ENCODE assay signal across 21 cellular contexts in genomic region chr14:65937804-65938316, GRCh38.
A peak's percentile ranks its signal among the peaks of the same experiment; 100 is the strongest.
DNase-seq lines count a peak whose midpoint lies in the region; ATAC-seq and TF ChIP-seq lines count a peak whose summit lies in the region.
"Had no signal": no experiment of that assay in that cellular context is flagged by ENCODE, and none has a peak within 500 bp of the region (broad histone marks: within the 10 kb centered on the region; RNA-seq: fewer than 3 reads in every experiment).

No MANE protein-coding gene starts in this region.

- CTCF ChIA-PET in activated CD4-positive, alpha-beta T cell treated with anti-CD3 and anti-CD28 coated beads for 36 hours (lab: Charles Lee): no interaction called here
- CTCF ChIA-PET in activated CD8-positive, alpha-beta T cell treated with anti-CD3 and anti-CD28 coated beads for 36 hours (lab: Charles Lee): interaction anchor here (1.3 kb wide), 1 partner anchor 11 kb away, joined by 4 read pairs; no protein-coding TSS in a partner anchor

- peak; percentile 25 for ATAC-seq in activated CD4-positive, alpha-beta T cell treated with anti-CD3 and anti-CD28 coated beads for 36 hours
- peak; percentile 22 for ATAC-seq in activated CD8-positive, alpha-beta T cell treated with anti-CD3 and anti-CD28 coated beads for 36 hours
- ATAC-seq in naive thymus-derived CD8-positive, alpha-beta T cell: peak; percentile 72 to 82
- ATAC-seq in GM21576 (IDR thresholded peaks at IDR 0.05; ENCODE audit: unreplicated experiment) (no peak), GM21360 (IDR thresholded peaks at IDR 0.05; ENCODE audit: unreplicated experiment) (no peak)
- ATAC-seq: gastroesophageal sphincter, HepG2, psoas muscle had no signal

- H3K27me3 Mint-ChIP-seq in activated CD4-positive, alpha-beta T cell treated with anti-CD3 and anti-CD28 coated beads for 36 hours: no peaks in the 10 kb centered on the region
- no peaks in the 10 kb centered on the region for H3K27me3 Mint-ChIP-seq in activated CD8-positive, alpha-beta T cell treated with anti-CD3 and anti-CD28 coated beads for 36 hours
- no peaks in the 10 kb centered on the region for H3K27me3 Mint-ChIP-seq in naive thymus-derived CD8-positive, alpha-beta T cell

- intact Hi-C loops in activated CD4-positive, alpha-beta T cell treated with anti-CD3 and anti-CD28 coated beads for 36 hours (cut with DNase I, micrococcal nuclease): no loop called here
- intact Hi-C loops in activated CD8-positive, alpha-beta T cell treated with anti-CD3 and anti-CD28 coated beads for 36 hours (cut with micrococcal nuclease): no loop called here

- peaks cover 7% of the 10 kb centered on the region for H3K9me3 Mint-ChIP-seq in activated CD4-positive, alpha-beta T cell treated with anti-CD3 and anti-CD28 coated beads for 36 hours (ENCODE audit: low read depth)
- H3K9me3 Mint-ChIP-seq in activated CD8-positive, alpha-beta T cell treated with anti-CD3 and anti-CD28 coated beads for 36 hours: peaks cover 10% of the 10 kb centered on the region
- H3K9me3 Mint-ChIP-seq in naive thymus-derived CD8-positive, alpha-beta T cell: peaks cover 0 to 10% (median 0%) of the 10 kb centered on the region in 9 donors

- H3K36me3 Mint-ChIP-seq in activated CD4-positive, alpha-beta T cell treated with anti-CD3 and anti-CD28 coated beads for 36 hours (ENCODE audit: low read depth): peaks cover 1% of the 10 kb centered on the region
- peaks cover 10% of the 10 kb centered on the region for H3K36me3 Mint-ChIP-seq in activated CD8-positive, alpha-beta T cell treated with anti-CD3 and anti-CD28 coated beads for 36 hours (ENCODE audit: low read depth)
- peaks cover 0 to 4% (median 0%) of the 10 kb centered on the region in 3 donors for H3K36me3 Mint-ChIP-seq in naive thymus-derived CD8-positive, alpha-beta T cell

- H3K4me3 Mint-ChIP-seq in activated CD4-positive, alpha-beta T cell treated with anti-CD3 and anti-CD28 coated beads for 36 hours: no peak overlapping the region
- no peak overlapping the region for H3K4me3 Mint-ChIP-seq in activated CD8-positive, alpha-beta T cell treated with anti-CD3 and anti-CD28 coated beads for 36 hours
- H3K4me3 Mint-ChIP-seq in naive thymus-derived CD8-positive, alpha-beta T cell: peak overlapping the region; percentile 34 to 83 (median 76)

- H3K4me1 ChIP-seq in HAP-1: peaks cover 4% of the 10 kb centered on the region; the same call in 1 of the 2 replicates
- H3K4me1 ChIP-seq: gastroesophageal sphincter, psoas muscle, SJSA1 had no signal

- POLR2A ChIA-PET in activated CD4-positive, alpha-beta T cell treated with anti-CD3 and anti-CD28 coated beads for 36 hours (lab: Charles Lee): no interaction called here
- POLR2A ChIA-PET in activated CD8-positive, alpha-beta T cell treated with anti-CD3 and anti-CD28 coated beads for 36 hours (lab: Charles Lee): no interaction called here
- POLR2A ChIA-PET in naive thymus-derived CD8-positive, alpha-beta T cell (lab: Charles Lee): interaction anchor here (0.6 to 1.5 kb wide), 3 partner anchors 22 to 91 kb away, joined by 3 to 4 read pairs (median 3); no protein-coding TSS in a partner anchor

- H3K36me3 ChIP-seq in HAP-1 (replicated peaks): no peaks in the 10 kb centered on the region
- H3K36me3 ChIP-seq: gastroesophageal sphincter, MG63, SJSA1 had no signal

- H3K4me1 Mint-ChIP-seq in activated CD4-positive, alpha-beta T cell treated with anti-CD3 and anti-CD28 coated beads for 36 hours: peaks cover 25% of the 10 kb centered on the region
- peaks cover 37% of the 10 kb centered on the region for H3K4me1 Mint-ChIP-seq in activated CD8-positive, alpha-beta T cell treated with anti-CD3 and anti-CD28 coated beads for 36 hours (ENCODE audit: low read depth)
- peaks cover 29 to 53% (median 49%) of the 10 kb centered on the region in 4 donors for H3K4me1 Mint-ChIP-seq in naive thymus-derived CD8-positive, alpha-beta T cell

- peak overlapping the region; percentile 32 for H3K4me3 ChIP-seq in Jurkat, Clone E6-1 (ENCODE audit: low read length)
- H3K4me3 ChIP-seq in HAP-1: no peak overlapping the region
- H3K4me3 ChIP-seq: gastroesophageal sphincter, MG63, psoas muscle, SJSA1 had no signal

- no peaks in the 10 kb centered on the region for H3K9me3 ChIP-seq in HAP-1
- H3K9me3 ChIP-seq: gastroesophageal sphincter, MG63, psoas muscle, SJSA1 had no signal

- TF ChIP-seq CTCF in activated CD8-positive, alpha-beta T cell treated with anti-CD3 and anti-CD28 coated beads for 36 hours (IDR thresholded peaks at IDR 0.05): no peak

- no peak for DNase-seq in activated CD4-positive, alpha-beta T cell treated with anti-CD3 and anti-CD28 coated beads for 36 hours
- no peak for DNase-seq in activated CD4-positive, alpha-beta T cell treated with anti-CD3 and anti-CD28 coated beads for 48 hours
- no peak for DNase-seq in Jurkat, Clone E6-1 (ENCODE audit: low read depth, low spot score)
- no peak for DNase-seq in activated CD8-positive, alpha-beta T cell treated with anti-CD3 and anti-CD28 coated beads for 36 hours
- DNase-seq in naive thymus-derived CD8-positive, alpha-beta T cell: peak in 2 of 10 donors; percentile 21 to 25
- no peak for DNase-seq in HAP-1 (ENCODE audit: low spot score in 2 of 2)
- DNase-seq: activated CD4-positive, alpha-beta T cell treated with anti-CD3 and anti-CD28 coated beads for 4 hours; aorta; cerebellar nuclear complex; HCEC 1CT; MG63; NCI-H1436 treated with DMSO at 0.1 percent for 48 hours; NCI-H2171 treated with DMSO at 0.1 percent for 48 hours; NCI-H748 treated with DMSO at 0.1 percent for 48 hours; psoas muscle; stimulated activated CD4-positive, alpha-beta T cell treated with anti-CD3 and anti-CD28 coated beads, Interleukin-2, amount 100 ng/mL, for 48 hours had no signal

- peak overlapping the region; percentile 76 for H3K27ac Mint-ChIP-seq in activated CD4-positive, alpha-beta T cell treated with anti-CD3 and anti-CD28 coated beads for 36 hours
- peak overlapping the region; percentile 90 for H3K27ac Mint-ChIP-seq in activated CD8-positive, alpha-beta T cell treated with anti-CD3 and anti-CD28 coated beads for 36 hours
- H3K27ac Mint-ChIP-seq in naive thymus-derived CD8-positive, alpha-beta T cell: peak overlapping the region; percentile 57 to 97 (median 82)

- H3K27me3 ChIP-seq in HAP-1 (ENCODE audit: low read depth): no peaks in the 10 kb centered on the region
- H3K27me3 ChIP-seq: gastroesophageal sphincter, MG63, SJSA1 had no signal

- in situ Hi-C loops in HAP-1 (cut with MboI; ENCODE audit: low sequenced_read_pairs): no loop called here

Comparison
In these comparisons a context has a peak if more than half of its experiments do, and no peak if none do; other contexts are left out.
1. ATAC-seq: peak in activated CD4-positive, alpha-beta T cell treated with anti-CD3 and anti-CD28 coated beads for 36 hours (single experiment), activated CD8-positive, alpha-beta T cell treated with anti-CD3 and anti-CD28 coated beads for 36 hours (single experiment) and naive thymus-derived CD8-positive, alpha-beta T cell (2 of 2); none in GM21576 (single experiment) and GM21360 (single experiment).
2. H3K4me3 Mint-ChIP-seq: peak in naive thymus-derived CD8-positive, alpha-beta T cell (10 of 10); none in activated CD4-positive, alpha-beta T cell treated with anti-CD3 and anti-CD28 coated beads for 36 hours (single experiment) and activated CD8-positive, alpha-beta T cell treated with anti-CD3 and anti-CD28 coated beads for 36 hours (single experiment).
3. Peak in every context shown above with its lines, with median percentiles within 50 percentile points of each other: H3K27ac Mint-ChIP-seq.